In genomic region chr11:126139541-126140091, GRCh38 we compare ENCODE assay signal across 13 cellular contexts.
DNase-seq lines count a peak whose midpoint lies in the region; ATAC-seq and TF ChIP-seq lines count a peak whose summit lies in the region.
"Had no signal": no experiment of that assay in that cellular context is flagged by ENCODE, and none has a peak within 500 bp of the region (broad histone marks: within the 10 kb centered on the region; RNA-seq: fewer than 3 reads in every experiment).

No MANE protein-coding gene starts in this region.

- H3K9ac ChIP-seq in Karpas-422 (ENCODE audit: low read length), result no peak overlapping the region
- H3K9ac ChIP-seq: BLaER1 had no signal

- H3K9me2 ChIP-seq in Karpas-422 (replicated peaks; ENCODE audit: insufficient read depth, low read length), result no peaks in the 10 kb centered on the region

- peak; percentile 7 for ATAC-seq in omental fat pad (ENCODE audit: low FRiP score)
- no peak for ATAC-seq in HG02885 (IDR thresholded peaks at IDR 0.05; ENCODE audit: poor library complexity, unreplicated experiment)

- no peaks in the 10 kb centered on the region for H3K36me3 ChIP-seq in Karpas-422 (ENCODE audit: insufficient read depth, low read length)

- no peak overlapping the region for H3K4me2 ChIP-seq in Karpas-422 (ENCODE audit: low read depth, low read length, poor library complexity, severe bottlenecking)

- H3K27me3 ChIP-seq in Karpas-422 (ENCODE audit: low read length), result no peaks in the 10 kb centered on the region
- H3K27me3 ChIP-seq: BLaER1 had no signal

- TF ChIP-seq CTCF in fibroblast of pulmonary artery (IDR thresholded peaks at IDR 0.05; ENCODE audit: low read length, missing control alignments) (no peak), omental fat pad (IDR thresholded peaks at IDR 0.05) (no peak)

- no peak overlapping the region for H2AFZ ChIP-seq in Karpas-422 (ENCODE audit: low read length)

- no peak overlapping the region for H3K27ac ChIP-seq in Karpas-422 (ENCODE audit: low read length)
- H3K27ac ChIP-seq: BLaER1 had no signal

- no peaks in the 10 kb centered on the region for H3K79me2 ChIP-seq in Karpas-422 (ENCODE audit: low read length)

- H3K4me3 ChIP-seq in fibroblast of pulmonary artery (replicated peaks; ENCODE audit: low read depth, low read length), result no peak overlapping the region
- H3K4me3 ChIP-seq in Karpas-422 (ENCODE audit: low read length), result no peak overlapping the region
- H3K4me3 ChIP-seq: BLaER1 had no signal

- peak; percentile 41 for DNase-seq in EH (ENCODE audit: low read depth)
- DNase-seq in RPMI7951 (ENCODE audit: low read depth), result peak; percentile 78
- peak; percentile 82 for DNase-seq in fibroblast of pulmonary artery (ENCODE audit: low read depth)
- DNase-seq in omental fat pad (ENCODE audit: low spot score), result no peak
- DNase-seq in Karpas-422, result no peak
- no peak for DNase-seq in HuH-7.5 (ENCODE audit: low spot score)
- DNase-seq in putamen (ENCODE audit: low spot score), result no peak
- DNase-seq: GF-D8, mammary epithelial cell, MV-4-11, T-helper 2 cell had no signal

- peaks cover 11% of the 10 kb centered on the region for H3K4me1 ChIP-seq in Karpas-422 (ENCODE audit: low read length)

- no peaks in the 10 kb centered on the region for H3K9me3 ChIP-seq in Karpas-422 (ENCODE audit: low read length)
- H3K9me3 ChIP-seq: BLaER1 had no signal

- H4K20me1 ChIP-seq in Karpas-422 (ENCODE audit: insufficient read depth, low read depth, low read length), result no peaks in the 10 kb centered on the region
- H4K20me1 ChIP-seq: BLaER1 had no signal

Comparison
In these comparisons a context has a peak if more than half of its experiments do, and no peak if none do; other contexts are left out.
1. DNase-seq: peak in EH (single experiment), RPMI7951 (single experiment) and fibroblast of pulmonary artery (single experiment); none in omental fat pad (single experiment), Karpas-422 (single experiment), HuH-7.5 (single experiment) and putamen (single experiment).